ENCODE assay signal across 17 cellular contexts in the genomic region with DNA sequence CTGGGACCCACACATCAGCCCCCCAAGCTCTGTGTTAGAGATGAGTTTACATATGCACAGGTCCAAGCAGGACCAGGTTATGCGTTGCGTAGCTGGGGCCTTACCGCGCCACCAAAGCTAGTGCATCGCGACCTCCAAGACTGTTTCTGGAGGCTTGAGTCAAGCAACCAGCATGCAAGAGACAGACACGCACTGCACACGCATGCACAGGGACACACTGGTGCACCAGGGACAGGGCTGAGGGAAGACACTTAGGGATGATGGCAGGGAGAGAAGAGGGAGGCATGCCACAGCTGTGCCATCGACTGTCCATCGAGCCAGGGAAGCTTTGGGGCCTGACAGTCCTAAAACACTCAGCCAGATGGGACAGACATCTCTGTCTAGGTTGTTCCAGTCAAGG.
DNase-seq lines count a peak whose midpoint lies in the region; ATAC-seq, FAIRE-seq and TF ChIP-seq lines count a peak whose summit lies in the region.
"Had no signal": no experiment of that assay in that cellular context is flagged by ENCODE, and none has a peak within 500 bp of the region (broad histone marks: within the 10 kb centered on the region; RNA-seq: fewer than 3 reads in every experiment).

No MANE protein-coding gene starts in this region.

- H3K36me3 ChIP-seq in HepG2 (replicated peaks in 1 of 2; ENCODE audit: control insufficient read depth in 1 of 2, insufficient read depth in 2 of 2, low read length in 2 of 2) = no peaks in the 10 kb centered on the region
- H3K36me3 ChIP-seq in right lobe of liver = no peaks in the 10 kb centered on the region
- peaks cover 72 to 76% of the 10 kb centered on the region in 2 donors for H3K36me3 ChIP-seq in stomach smooth muscle (ENCODE audit: control insufficient read depth in 2 of 2, insufficient read depth in 2 of 2, low read length in 2 of 2)
- H3K36me3 ChIP-seq: HAP-1 had no signal

- no peaks in the 10 kb centered on the region for H4K20me1 ChIP-seq in HepG2 (ENCODE audit: insufficient read depth, low read length)

- BruUV-seq in HepG2 (replicated peaks; lab: Mats Ljungman, UMichigan) = no TSS peak

- in situ Hi-C loops in HepG2 (cut with HindIII; ENCODE audit: extremely low pct_ligation_motif_present, low pct_unique_long_range_greater_than_20kb) = no loop called here

- TF ChIP-seq EP300 in HepG2 (IDR thresholded peaks at IDR 0.05; ENCODE audit: low read depth in 2 of 2, low read length in 2 of 2) (no peak), HepG2 (CRISPR knock-in tag; IDR thresholded peaks at IDR 0.05; ENCODE audit: borderline replicate concordance) (no peak)

- no peak for FAIRE-seq in HepG2 (lab: Jason Lieb, UNC)
- FAIRE-seq: A549, D721Med had no signal

- no peak overlapping the region for H3K27ac Mint-ChIP-seq in activated naive CD4-positive, alpha-beta T cell treated with anti-CD3 and anti-CD28 coated beads, Interleukin-2, amount 50 U/mL, for 72 hours
- H3K27ac Mint-ChIP-seq: CD4-positive, alpha-beta T cell had no signal

- H3K9me3 Mint-ChIP-seq in activated naive CD4-positive, alpha-beta T cell treated with anti-CD3 and anti-CD28 coated beads, Interleukin-2, amount 50 U/mL, for 72 hours = no peaks in the 10 kb centered on the region
- H3K9me3 Mint-ChIP-seq: CD4-positive, alpha-beta T cell had no signal

- no peak overlapping the region for H3K27ac ChIP-seq in HepG2 (ENCODE audit: extremely low read length, insufficient read depth, low read length)
- no peak overlapping the region for H3K27ac ChIP-seq in right lobe of liver
- H3K27ac ChIP-seq in stomach smooth muscle (ENCODE audit: low read length) = peak overlapping the region; percentile 80
- H3K27ac ChIP-seq: 22Rv1, A549, C4-2B had no signal

- no peaks in the 10 kb centered on the region for H3K36me3 Mint-ChIP-seq in activated naive CD4-positive, alpha-beta T cell treated with anti-CD3 and anti-CD28 coated beads, Interleukin-2, amount 50 U/mL, for 72 hours

- H3K9ac ChIP-seq in HepG2 (ENCODE audit: insufficient read depth, low read depth, low read length) (no peak overlapping the region), stomach smooth muscle (ENCODE audit: low read length in 2 of 2) (no peak overlapping the region)

- H3K79me2 ChIP-seq in HepG2 (ENCODE audit: insufficient read depth, low read length) = no peaks in the 10 kb centered on the region

- intact Hi-C loops in HepG2 (cut with micrococcal nuclease; ENCODE audit: unreplicated experiment) (no loop called here), right lobe of liver (cut with DNase I) (no loop called here), posterior vena cava (cut with DNase I) (no loop called here)

- TF ChIP-seq RAD21 in HepG2 (CRISPR knock-in tag; IDR thresholded peaks at IDR 0.05) = no peak

- H3K27me3 ChIP-seq in HepG2 (ENCODE audit: control insufficient read depth in 1 of 2, insufficient read depth in 2 of 2, low read length in 2 of 2) (peaks cover 2 to 32% of the 10 kb centered on the region in 2 experiments; a peak in 4 of 5 replicates), right lobe of liver (no peaks in the 10 kb centered on the region), stomach smooth muscle (ENCODE audit: control insufficient read depth in 1 of 2, insufficient read depth in 2 of 2, low read length in 2 of 2) (no peaks in the 10 kb centered on the region)

- H3K4me3 ChIP-seq in HepG2 (replicated peaks in 1 of 3; ENCODE audit: insufficient read depth in 1 of 3, low read depth in 2 of 3, low read length in 3 of 3) (no peak overlapping the region), right lobe of liver (no peak overlapping the region), stomach smooth muscle (ENCODE audit: low read length in 2 of 2) (peak overlapping the region in 1 of 2 donors; percentile 8)
- H3K4me3 ChIP-seq: A549, HAP-1 had no signal

- TF ChIP-seq CTCF in HepG2 (CRISPR knock-in tag; IDR thresholded peaks at IDR 0.05) = no peak
- TF ChIP-seq CTCF in right lobe of liver (IDR thresholded peaks at IDR 0.05) = no peak

- ATAC-seq in HepG2 (no peak), right lobe of liver (no peak), HG03159 (IDR thresholded peaks at IDR 0.05; ENCODE audit: unreplicated experiment) (no peak)
- no peak for ATAC-seq in activated naive CD4-positive, alpha-beta T cell treated with anti-CD3 and anti-CD28 coated beads, Interleukin-2, amount 50 U/mL, for 72 hours

- no peaks in the 10 kb centered on the region for H3K9me3 ChIP-seq in HepG2 (ENCODE audit: low read length)
- no peaks in the 10 kb centered on the region for H3K9me3 ChIP-seq in right lobe of liver
- no peaks in the 10 kb centered on the region for H3K9me3 ChIP-seq in stomach smooth muscle (ENCODE audit: control insufficient read depth in 2 of 2, low read length in 2 of 2)
- H3K9me3 ChIP-seq: A549, Caco-2, HAP-1 had no signal

- no peak overlapping the region for H3K4me2 ChIP-seq in HepG2 (ENCODE audit: low read depth, low read length)
- H3K4me2 ChIP-seq: A549 had no signal

- whole genome bisulfite sequencing in HepG2 (ENCODE audit: low lambda C conversion rate) = 59% methylated on average over 10 of the region's 10 CpGs
- 80% methylated on average over 1 of the region's 10 CpGs for WGBS in right lobe of liver (ENCODE audit: insufficient coverage, low coverage, low lambda C conversion rate, missing lambda C conversion rate)

- TF ChIP-seq POLR2A in HepG2 (IDR thresholded peaks at IDR 0.05; ENCODE audit: insufficient read depth in 1 of 2, low read depth in 2 of 2, low read length in 2 of 2) (no peak), right lobe of liver (IDR thresholded peaks at IDR 0.05) (no peak)

- H3K4me1 ChIP-seq in HepG2 (ENCODE audit: insufficient read depth, low read length) = no peaks in the 10 kb centered on the region; the same call in 1 of the 2 replicates
- no peaks in the 10 kb centered on the region for H3K4me1 ChIP-seq in right lobe of liver
- peaks cover 75% of the 10 kb centered on the region for H3K4me1 ChIP-seq in stomach smooth muscle (ENCODE audit: control insufficient read depth, insufficient read depth, low read length)
- H3K4me1 ChIP-seq: A549, Caco-2, HAP-1 had no signal

- CTCF ChIA-PET in HepG2 (lab: Yijun Ruan, JAX; ENCODE audit: low intra/inter-chr PET ratio, low total read pairs) = no interaction called here

- POLR2A ChIA-PET in HepG2 (lab: Yijun Ruan, JAX) = no interaction called here

- no peak overlapping the region for H2AFZ ChIP-seq in HepG2 (ENCODE audit: low read length)

- DNase-seq in HepG2 (ENCODE audit: low spot score) (no peak), right lobe of liver (no peak), posterior vena cava (ENCODE audit: low spot score) (peak; percentile 30), T1000 (lab: John Stamatoyannopoulos, UW) (no peak)
- no peak for DNase-seq in activated naive CD4-positive, alpha-beta T cell treated with anti-CD3 and anti-CD28 coated beads, Interleukin-2, amount 50 U/mL, for 72 hours (ENCODE audit: low spot score in 2 of 2)
- DNase-seq: AML-193; Caco-2; CD4-positive, alpha-beta T cell; DMS79; GF-D8 had no signal

TF ChIP-seq in HepG2, 621 proteins besides CTCF, POLR2A, EP300 and RAD21:
- TF ChIP-seq ZNF543 (CRISPR knock-in tag; IDR thresholded peaks at IDR 0.05) = no peak
- TF ChIP-seq, protein P1, sequence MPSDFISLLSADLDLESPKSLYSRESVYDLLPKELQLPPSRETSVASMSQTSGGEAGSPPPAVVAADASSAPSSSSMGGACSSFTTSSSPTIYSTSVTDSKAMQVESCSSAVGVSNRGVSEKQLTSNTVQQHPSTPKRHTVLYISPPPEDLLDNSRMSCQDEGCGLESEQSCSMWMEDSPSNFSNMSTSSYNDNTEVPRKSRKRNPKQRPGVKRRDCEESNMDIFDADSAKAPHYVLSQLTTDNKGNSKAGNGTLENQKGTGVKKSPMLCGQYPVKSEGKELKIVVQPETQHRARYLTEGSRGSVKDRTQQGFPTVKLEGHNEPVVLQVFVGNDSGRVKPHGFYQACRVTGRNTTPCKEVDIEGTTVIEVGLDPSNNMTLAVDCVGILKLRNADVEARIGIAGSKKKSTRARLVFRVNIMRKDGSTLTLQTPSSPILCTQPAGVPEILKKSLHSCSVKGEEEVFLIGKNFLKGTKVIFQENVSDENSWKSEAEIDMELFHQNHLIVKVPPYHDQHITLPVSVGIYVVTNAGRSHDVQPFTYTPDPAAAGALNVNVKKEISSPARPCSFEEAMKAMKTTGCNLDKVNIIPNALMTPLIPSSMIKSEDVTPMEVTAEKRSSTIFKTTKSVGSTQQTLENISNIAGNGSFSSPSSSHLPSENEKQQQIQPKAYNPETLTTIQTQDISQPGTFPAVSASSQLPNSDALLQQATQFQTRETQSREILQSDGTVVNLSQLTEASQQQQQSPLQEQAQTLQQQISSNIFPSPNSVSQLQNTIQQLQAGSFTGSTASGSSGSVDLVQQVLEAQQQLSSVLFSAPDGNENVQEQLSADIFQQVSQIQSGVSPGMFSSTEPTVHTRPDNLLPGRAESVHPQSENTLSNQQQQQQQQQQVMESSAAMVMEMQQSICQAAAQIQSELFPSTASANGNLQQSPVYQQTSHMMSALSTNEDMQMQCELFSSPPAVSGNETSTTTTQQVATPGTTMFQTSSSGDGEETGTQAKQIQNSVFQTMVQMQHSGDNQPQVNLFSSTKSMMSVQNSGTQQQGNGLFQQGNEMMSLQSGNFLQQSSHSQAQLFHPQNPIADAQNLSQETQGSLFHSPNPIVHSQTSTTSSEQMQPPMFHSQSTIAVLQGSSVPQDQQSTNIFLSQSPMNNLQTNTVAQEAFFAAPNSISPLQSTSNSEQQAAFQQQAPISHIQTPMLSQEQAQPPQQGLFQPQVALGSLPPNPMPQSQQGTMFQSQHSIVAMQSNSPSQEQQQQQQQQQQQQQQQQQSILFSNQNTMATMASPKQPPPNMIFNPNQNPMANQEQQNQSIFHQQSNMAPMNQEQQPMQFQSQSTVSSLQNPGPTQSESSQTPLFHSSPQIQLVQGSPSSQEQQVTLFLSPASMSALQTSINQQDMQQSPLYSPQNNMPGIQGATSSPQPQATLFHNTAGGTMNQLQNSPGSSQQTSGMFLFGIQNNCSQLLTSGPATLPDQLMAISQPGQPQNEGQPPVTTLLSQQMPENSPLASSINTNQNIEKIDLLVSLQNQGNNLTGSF (CRISPR knock-in tag; IDR thresholded peaks at IDR 0.05) = 0 out of 2 replicates have a peak, but pooled peaks have one; percentile 41
